ENCODE assay signal across 9 cellular contexts in genomic region chr4:15651682-15652081, GRCh38. TPM values are rescaled to one million over a fixed set of nuclear protein-coding genes. Genes with fewer than 3 reads are reported as not detected.
DNase-seq lines count a peak whose midpoint lies in the region; ATAC-seq, FAIRE-seq and TF ChIP-seq lines count a peak whose summit lies in the region.
"Had no signal": no experiment of that assay in that cellular context is flagged by ENCODE, and none has a peak within 500 bp of the region (broad histone marks: within the 10 kb centered on the region; RNA-seq: fewer than 3 reads in every experiment).

No MANE protein-coding gene starts in this region.

- FAIRE-seq in keratinocyte (lab: Jason Lieb, UNC) = no peak

- no peak for ATAC-seq in GM19035 (IDR thresholded peaks at IDR 0.05; ENCODE audit: unreplicated experiment)

- no peak overlapping the region for H2AFZ ChIP-seq in keratinocyte (ENCODE audit: control insufficient read depth, low read length)

- no peaks in the 10 kb centered on the region for H3K9me1 ChIP-seq in keratinocyte (ENCODE audit: control insufficient read depth, extremely low read depth, insufficient read depth, low read length)

- dilution Hi-C loops in keratinocyte (cut with MboI; ENCODE audit: extremely low pct_ligation_motif_present, low sequenced_read_pairs) = no loop called here

- H3K27ac ChIP-seq in keratinocyte (ENCODE audit: control insufficient read depth, insufficient read depth, low read length) = peak overlapping the region; percentile 39
- peak overlapping the region; percentile 23 for H3K27ac ChIP-seq in substantia nigra (ENCODE audit: low read depth, low read length, poor library complexity, severe bottlenecking)
- H3K27ac ChIP-seq: SJSA1 had no signal

- H3K9me3 Mint-ChIP-seq in activated CD4-positive, alpha-beta T cell treated with anti-CD3 and anti-CD28 coated beads, Interleukin-2, amount 10 ng/mL, durations not matched to agents 7 days and 5 days = no peaks in the 10 kb centered on the region
- no peaks in the 10 kb centered on the region for H3K9me3 Mint-ChIP-seq in activated naive CD8-positive, alpha-beta T cell treated with anti-CD3 and anti-CD28 coated beads for 36 hours

- no peak overlapping the region for H3K9ac ChIP-seq in keratinocyte (ENCODE audit: control insufficient read depth, extremely low read depth, insufficient read depth, low read length)

- POLR2A ChIA-PET in activated CD4-positive, alpha-beta T cell treated with anti-CD3 and anti-CD28 coated beads, Interleukin-2, amount 10 ng/mL, durations not matched to agents 7 days and 5 days (lab: Charles Lee) = no interaction called here

- H3K4me1 ChIP-seq in keratinocyte (ENCODE audit: control insufficient read depth, extremely low read depth, insufficient read depth, low read length) = peaks cover 35% of the 10 kb centered on the region

- H3K4me1 Mint-ChIP-seq in activated CD4-positive, alpha-beta T cell treated with anti-CD3 and anti-CD28 coated beads, Interleukin-2, amount 10 ng/mL, durations not matched to agents 7 days and 5 days = peaks cover 62% of the 10 kb centered on the region
- H3K4me1 Mint-ChIP-seq in activated naive CD8-positive, alpha-beta T cell treated with anti-CD3 and anti-CD28 coated beads for 36 hours = peaks cover 59% of the 10 kb centered on the region

- H3K4me2 ChIP-seq in keratinocyte (ENCODE audit: control insufficient read depth, extremely low read depth, insufficient read depth, low read depth, low read length) = peak overlapping the region; percentile 73

- H3K4me3 ChIP-seq in keratinocyte (ENCODE audit: control insufficient read depth in 2 of 3, extremely low read depth in 1 of 3, insufficient read depth in 2 of 3, low read depth in 1 of 3, low read length in 3 of 3) = peak overlapping the region; percentile 10 to 70 (median 59)
- H3K4me3 ChIP-seq: SJSA1 had no signal

- DNase-seq in activated CD4-positive, alpha-beta T cell treated with anti-CD3 and anti-CD28 coated beads, Interleukin-2, amount 10 ng/mL, durations not matched to agents 7 days and 5 days = no peak
- DNase-seq in activated CD4-positive, alpha-beta T cell treated with anti-CD3 and anti-CD28 coated beads, Interleukin-2, amount 50 U/mL, for 1 hour = no peak
- no peak for DNase-seq in activated naive CD8-positive, alpha-beta T cell treated with anti-CD3 and anti-CD28 coated beads for 36 hours
- DNase-seq in keratinocyte (ENCODE audit: low read depth, low spot score) (no peak), substantia nigra (lab: John Stamatoyannopoulos, UW) (no peak), NCI-H774 (lab: John Stamatoyannopoulos, UW) (no peak)
- DNase-seq in activated effector memory CD4-positive, alpha-beta T cell treated with anti-CD3 and anti-CD28 coated beads, Interleukin-2, amount 50 U/mL, for 16 hours = no peak

- no peak for TF ChIP-seq CTCF in keratinocyte (optimal IDR thresholded peaks at IDR 0.05 in 1 of 3, IDR thresholded peaks at IDR 0.05 in 1 of 3, conservative IDR thresholded peaks at IDR 0.05 in 1 of 3; ENCODE audit: extremely low read depth in 1 of 3, insufficient read depth in 2 of 3, low read length in 3 of 3)

- no peaks in the 10 kb centered on the region for H3K27me3 ChIP-seq in keratinocyte (ENCODE audit: control insufficient read depth, extremely low read depth, insufficient read depth, low read length)
- H3K27me3 ChIP-seq: SJSA1 had no signal

- peaks cover 13% of the 10 kb centered on the region for H3K36me3 Mint-ChIP-seq in activated CD4-positive, alpha-beta T cell treated with anti-CD3 and anti-CD28 coated beads, Interleukin-2, amount 10 ng/mL, durations not matched to agents 7 days and 5 days (ENCODE audit: low read depth)
- H3K36me3 Mint-ChIP-seq in activated naive CD8-positive, alpha-beta T cell treated with anti-CD3 and anti-CD28 coated beads for 36 hours = peaks cover 18% of the 10 kb centered on the region

- CTCF ChIA-PET in activated CD4-positive, alpha-beta T cell treated with anti-CD3 and anti-CD28 coated beads, Interleukin-2, amount 10 ng/mL, durations not matched to agents 7 days and 5 days (lab: Charles Lee) = interaction anchor here (0.7 to 1.9 kb wide), 3 partner anchors 9 to 19 kb away, joined by 3 to 5 read pairs (median 4); no protein-coding TSS in a partner anchor

- peaks cover 8% of the 10 kb centered on the region for H4K20me1 ChIP-seq in keratinocyte (ENCODE audit: control insufficient read depth, extremely low read depth, insufficient read depth, low read length)

- H3K36me3 ChIP-seq in keratinocyte (ENCODE audit: control insufficient read depth in 2 of 2, extremely low read depth in 1 of 2, insufficient read depth in 2 of 2, low read length in 2 of 2) = peaks cover 0 to 8% of the 10 kb centered on the region in 2 experiments

- peak overlapping the region; percentile 1 for H3K4me3 Mint-ChIP-seq in activated CD4-positive, alpha-beta T cell treated with anti-CD3 and anti-CD28 coated beads, Interleukin-2, amount 10 ng/mL, durations not matched to agents 7 days and 5 days
- peak overlapping the region; percentile 56 for H3K4me3 Mint-ChIP-seq in activated naive CD8-positive, alpha-beta T cell treated with anti-CD3 and anti-CD28 coated beads for 36 hours

- peaks cover 80% of the 10 kb centered on the region for H3K79me2 ChIP-seq in keratinocyte (ENCODE audit: control insufficient read depth, insufficient read depth, low read length)

- no peaks in the 10 kb centered on the region for H3K9me3 ChIP-seq in keratinocyte (ENCODE audit: control insufficient read depth, low read depth, low read length)
- H3K9me3 ChIP-seq: SJSA1 had no signal

- H3K27ac Mint-ChIP-seq in activated CD4-positive, alpha-beta T cell treated with anti-CD3 and anti-CD28 coated beads, Interleukin-2, amount 10 ng/mL, durations not matched to agents 7 days and 5 days = no peak overlapping the region
- H3K27ac Mint-ChIP-seq in activated naive CD8-positive, alpha-beta T cell treated with anti-CD3 and anti-CD28 coated beads for 36 hours = peak overlapping the region; percentile 65

- H3K27me3 Mint-ChIP-seq in activated CD4-positive, alpha-beta T cell treated with anti-CD3 and anti-CD28 coated beads, Interleukin-2, amount 10 ng/mL, durations not matched to agents 7 days and 5 days = no peaks in the 10 kb centered on the region
- no peaks in the 10 kb centered on the region for H3K27me3 Mint-ChIP-seq in activated naive CD8-positive, alpha-beta T cell treated with anti-CD3 and anti-CD28 coated beads for 36 hours

RNA-seq across cellular contexts. Expression of gene FBXL5, which starts 3.5 kb away (rescaled TPM):
- 10 to 100 TPM; 34.3 to 38.6 TPM for total RNA-seq in activated CD4-positive, alpha-beta T cell treated with anti-CD3 and anti-CD28 coated beads, Interleukin-2, amount 10 ng/mL, durations not matched to agents 7 days and 5 days
- total RNA-seq in activated naive CD8-positive, alpha-beta T cell treated with anti-CD3 and anti-CD28 coated beads for 36 hours = 10 to 100 TPM; 30.3 to 31.0 TPM
- 38.9 to 63.1 TPM (median 50.4 TPM) in 3 replicates for polyA plus RNA-seq in keratinocyte
- polyA plus RNA-seq in keratinocyte (2011; ENCODE audit: low read depth) = 58.7 TPM
- polyA plus RNA-seq in keratinocyte (2011; cell fraction: cytosol; rRNA removed) = 33.6 and 66.5 TPM in 2 replicates
- 57.7 and 69.8 TPM in 2 replicates for polyA plus RNA-seq in keratinocyte (2011; cell fraction: nucleus; rRNA removed)
- polyA plus RNA-seq in keratinocyte (2012; ENCODE audit: low replicate concordance) = 32.3 and 46.8 TPM in 2 replicates
- polyA minus RNA-seq in keratinocyte = 33.0 to 79.0 TPM (median 57.3 TPM) in 3 replicates
- 47.8 TPM for polyA minus RNA-seq in keratinocyte (2011; cell fraction: cytosol; rRNA and poly(A)+ RNA removed)
- 49.9 and 80.8 TPM in 2 replicates for polyA minus RNA-seq in keratinocyte (2011; cell fraction: nucleus; rRNA and poly(A)+ RNA removed)

RNA-seq across cellular contexts. Expression of gene FAM200B, which starts 29.9 kb away (rescaled TPM):
- total RNA-seq in activated CD4-positive, alpha-beta T cell treated with anti-CD3 and anti-CD28 coated beads, Interleukin-2, amount 10 ng/mL, durations not matched to agents 7 days and 5 days = 10 to 100 TPM; 15.9 to 24.3 TPM
- 10 to 100 TPM; 13.1 to 15.0 TPM for total RNA-seq in activated naive CD8-positive, alpha-beta T cell treated with anti-CD3 and anti-CD28 coated beads for 36 hours
- polyA plus RNA-seq in keratinocyte = 15.6 to 36.6 TPM (median 33.4 TPM) in 3 replicates
- polyA plus RNA-seq in keratinocyte (2011; ENCODE audit: low read depth) = 12.9 TPM
- polyA plus RNA-seq in keratinocyte (2011; cell fraction: cytosol; rRNA removed) = 24.8 and 46.1 TPM in 2 replicates
- 20.5 and 26.7 TPM in 2 replicates for polyA plus RNA-seq in keratinocyte (2011; cell fraction: nucleus; rRNA removed)
- polyA plus RNA-seq in keratinocyte (2012; ENCODE audit: low replicate concordance) = 31.5 and 34.6 TPM in 2 replicates
- 1.9 to 9.4 TPM (median 4.4 TPM) in 3 replicates for polyA minus RNA-seq in keratinocyte
- 8.1 TPM for polyA minus RNA-seq in keratinocyte (2011; cell fraction: cytosol; rRNA and poly(A)+ RNA removed)
- polyA minus RNA-seq in keratinocyte (2011; cell fraction: nucleus; rRNA and poly(A)+ RNA removed) = 3.4 and 5.0 TPM in 2 replicates

RNA-seq across cellular contexts. Expression of gene BST1, which starts 51.2 kb away (rescaled TPM):
- 1 to 10 TPM in 1 of 2 experiments, under 1 TPM in 1; 0.82 to 1.0 TPM for total RNA-seq in activated CD4-positive, alpha-beta T cell treated with anti-CD3 and anti-CD28 coated beads, Interleukin-2, amount 10 ng/mL, durations not matched to agents 7 days and 5 days
- under 1 TPM; 0.38 to 0.54 TPM for total RNA-seq in activated naive CD8-positive, alpha-beta T cell treated with anti-CD3 and anti-CD28 coated beads for 36 hours
- 0.58 to 1.2 TPM (median 1.1 TPM) in 3 replicates for polyA plus RNA-seq in keratinocyte
- polyA plus RNA-seq in keratinocyte (2011; ENCODE audit: low read depth) = 0.37 TPM
- 0.64 and 1.1 TPM in 2 replicates for polyA plus RNA-seq in keratinocyte (2011; cell fraction: cytosol; rRNA removed)
- 0.33 and 0.88 TPM in 2 replicates for polyA plus RNA-seq in keratinocyte (2011; cell fraction: nucleus; rRNA removed)
- polyA plus RNA-seq in keratinocyte (2012; ENCODE audit: low replicate concordance) = 0.83 and 1.3 TPM in 2 replicates
- 0.20 to 0.54 TPM (median 0.43 TPM) in 3 replicates for polyA minus RNA-seq in keratinocyte
- not detected for polyA minus RNA-seq in keratinocyte (2011; cell fraction: cytosol; rRNA and poly(A)+ RNA removed)
- 0.54 TPM in 1 of 2 replicates, not detected in the other for polyA minus RNA-seq in keratinocyte (2011; cell fraction: nucleus; rRNA and poly(A)+ RNA removed)
